Comparison of ENCODE assay signal across 1 cellular context in genomic region chr6:157982580-157983438, GRCh38.
TF ChIP-seq lines count a peak whose summit lies in the region.

No MANE protein-coding gene starts in this region.

TF ChIP-seq in HepG2, 621 proteins besides CTCF, POLR2A, EP300 and RAD21 (continued from another document and continues in another):
- TF ChIP-seq RERE (CRISPR knock-in tag; IDR thresholded peaks at IDR 0.05; ENCODE audit: low read depth) (0 out of 2 replicates have a peak, but pooled peaks have one; percentile 23), POGK (CRISPR knock-in tag; conservative IDR thresholded peaks at IDR 0.05) (0 out of 2 replicates have a peak, but pooled peaks have one; percentile 53), TEAD3 (CRISPR knock-in tag; optimal IDR thresholded peaks at IDR 0.05; ENCODE audit: borderline replicate concordance) (peak; percentile 73), CEBPG (CRISPR knock-in tag; IDR thresholded peaks at IDR 0.05) (peak; percentile 11; the same call in 1 of the 2 replicates), ATM (IDR thresholded peaks at IDR 0.05; ENCODE audit: borderline replicate concordance) (no peak), SAP130 (CRISPR knock-in tag; IDR thresholded peaks at IDR 0.05; ENCODE audit: low read depth) (peak; percentile 93), SNAI1 (CRISPR knock-in tag; IDR thresholded peaks at IDR 0.05; ENCODE audit: borderline replicate concordance) (no peak), ZFP36L2 (CRISPR knock-in tag; IDR thresholded peaks at IDR 0.05) (peak; percentile 24; the same call in 1 of the 2 replicates), ZNF331 (CRISPR knock-in tag; IDR thresholded peaks at IDR 0.05) (peak; percentile 64), ZNF224 (CRISPR knock-in tag; IDR thresholded peaks at IDR 0.05) (0 out of 2 replicates have a peak, but pooled peaks have one; percentile 6), SRY (CRISPR knock-in tag; IDR thresholded peaks at IDR 0.05) (no peak; the same call in 1 of the 2 replicates), ATRX (CRISPR knock-in tag; IDR thresholded peaks at IDR 0.05; ENCODE audit: borderline replicate concordance) (no peak), SP1 (IDR thresholded peaks at IDR 0.05) (no peak), SP1 (CRISPR knock-in tag; IDR thresholded peaks at IDR 0.05) (0 out of 2 replicates have a peak, but pooled peaks have one; percentile 36), CEBPB (IDR thresholded peaks at IDR 0.05; ENCODE audit: borderline replicate concordance, low read depth, low read length) (no peak), KLF11 (CRISPR knock-in tag; IDR thresholded peaks at IDR 0.05) (no peak), NKX3-1 (CRISPR knock-in tag; IDR thresholded peaks at IDR 0.05) (0 out of 2 replicates have a peak, but pooled peaks have one; percentile 27), ERF (CRISPR knock-in tag; IDR thresholded peaks at IDR 0.05) (peak; percentile 33; the same call in 1 of the 2 replicates), ZKSCAN8 (CRISPR knock-in tag; IDR thresholded peaks at IDR 0.05; ENCODE audit: borderline replicate concordance) (no peak; the same call in 1 of the 2 replicates), MXD4 (CRISPR knock-in tag; IDR thresholded peaks at IDR 0.05) (peak; percentile 61), ZNF33A (CRISPR knock-in tag; IDR thresholded peaks at IDR 0.05; ENCODE audit: borderline replicate concordance) (no peak; the same call in 1 of the 2 replicates), ADNP (CRISPR knock-in tag; IDR thresholded peaks at IDR 0.05) (peak; percentile 99), MAFG (CRISPR knock-in tag; IDR thresholded peaks at IDR 0.05) (no peak), MTF2 (CRISPR knock-in tag; IDR thresholded peaks at IDR 0.05; ENCODE audit: borderline replicate concordance) (no peak), SALL2 (CRISPR knock-in tag; IDR thresholded peaks at IDR 0.05) (no peak), ZNF781 (CRISPR knock-in tag; IDR thresholded peaks at IDR 0.05; ENCODE audit: borderline replicate concordance, not compliant biosample characterization) (peak; percentile 83), RARA (CRISPR knock-in tag; IDR thresholded peaks at IDR 0.05) (peak; percentile 71), SNAPC4 (CRISPR knock-in tag; IDR thresholded peaks at IDR 0.05) (no peak), HMGXB3 (CRISPR knock-in tag; IDR thresholded peaks at IDR 0.05; ENCODE audit: borderline replicate concordance) (peak; percentile 54; the same call in 1 of the 2 replicates), ZBTB8A (CRISPR knock-in tag; IDR thresholded peaks at IDR 0.05; ENCODE audit: borderline replicate concordance, low read depth) (no peak), REPIN1 (CRISPR knock-in tag; IDR thresholded peaks at IDR 0.05; ENCODE audit: borderline replicate concordance, low read depth) (no peak), ASH2L (IDR thresholded peaks at IDR 0.05; ENCODE audit: insufficient read length, low read depth, low read length) (peak; percentile 34), ZBTB38 (CRISPR knock-in tag; IDR thresholded peaks at IDR 0.05) (peak; percentile 42; the same call in 1 of the 2 replicates), ZNF432 (CRISPR knock-in tag; IDR thresholded peaks at IDR 0.05; ENCODE audit: borderline replicate concordance) (no peak), DMAP1 (CRISPR knock-in tag; IDR thresholded peaks at IDR 0.05) (no peak)
- TF ChIP-seq, protein P1, sequence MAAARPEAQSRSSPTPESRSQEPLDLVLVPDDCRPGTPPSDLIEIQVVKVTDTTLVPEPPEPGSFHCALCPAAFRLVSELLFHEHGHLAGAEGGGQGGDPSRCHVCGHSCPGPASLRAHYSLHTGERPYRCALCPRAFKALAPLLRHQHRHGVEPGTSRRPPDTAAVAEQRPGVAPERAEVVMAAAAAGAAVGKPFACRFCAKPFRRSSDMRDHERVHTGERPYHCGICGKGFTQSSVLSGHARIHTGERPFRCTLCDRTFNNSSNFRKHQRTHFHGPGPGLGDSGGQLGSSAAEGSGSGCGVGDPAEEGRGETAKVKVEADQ (CRISPR knock-in tag; IDR thresholded peaks at IDR 0.05; ENCODE audit: borderline replicate concordance): no peak
- TF ChIP-seq, protein P2, sequence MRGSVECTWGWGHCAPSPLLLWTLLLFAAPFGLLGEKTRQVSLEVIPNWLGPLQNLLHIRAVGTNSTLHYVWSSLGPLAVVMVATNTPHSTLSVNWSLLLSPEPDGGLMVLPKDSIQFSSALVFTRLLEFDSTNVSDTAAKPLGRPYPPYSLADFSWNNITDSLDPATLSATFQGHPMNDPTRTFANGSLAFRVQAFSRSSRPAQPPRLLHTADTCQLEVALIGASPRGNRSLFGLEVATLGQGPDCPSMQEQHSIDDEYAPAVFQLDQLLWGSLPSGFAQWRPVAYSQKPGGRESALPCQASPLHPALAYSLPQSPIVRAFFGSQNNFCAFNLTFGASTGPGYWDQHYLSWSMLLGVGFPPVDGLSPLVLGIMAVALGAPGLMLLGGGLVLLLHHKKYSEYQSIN (CRISPR knock-in tag; IDR thresholded peaks at IDR 0.05; ENCODE audit: borderline replicate concordance): no peak
- TF ChIP-seq, protein P3, sequence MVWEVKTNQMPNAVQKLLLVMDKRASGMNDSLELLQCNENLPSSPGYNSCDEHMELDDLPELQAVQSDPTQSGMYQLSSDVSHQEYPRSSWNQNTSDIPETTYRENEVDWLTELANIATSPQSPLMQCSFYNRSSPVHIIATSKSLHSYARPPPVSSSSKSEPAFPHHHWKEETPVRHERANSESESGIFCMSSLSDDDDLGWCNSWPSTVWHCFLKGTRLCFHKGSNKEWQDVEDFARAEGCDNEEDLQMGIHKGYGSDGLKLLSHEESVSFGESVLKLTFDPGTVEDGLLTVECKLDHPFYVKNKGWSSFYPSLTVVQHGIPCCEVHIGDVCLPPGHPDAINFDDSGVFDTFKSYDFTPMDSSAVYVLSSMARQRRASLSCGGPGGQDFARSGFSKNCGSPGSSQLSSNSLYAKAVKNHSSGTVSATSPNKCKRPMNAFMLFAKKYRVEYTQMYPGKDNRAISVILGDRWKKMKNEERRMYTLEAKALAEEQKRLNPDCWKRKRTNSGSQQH (CRISPR knock-in tag; IDR thresholded peaks at IDR 0.05; ENCODE audit: low read depth): peak; percentile 29; the same call in 1 of the 2 replicates
- TF ChIP-seq, protein P4, sequence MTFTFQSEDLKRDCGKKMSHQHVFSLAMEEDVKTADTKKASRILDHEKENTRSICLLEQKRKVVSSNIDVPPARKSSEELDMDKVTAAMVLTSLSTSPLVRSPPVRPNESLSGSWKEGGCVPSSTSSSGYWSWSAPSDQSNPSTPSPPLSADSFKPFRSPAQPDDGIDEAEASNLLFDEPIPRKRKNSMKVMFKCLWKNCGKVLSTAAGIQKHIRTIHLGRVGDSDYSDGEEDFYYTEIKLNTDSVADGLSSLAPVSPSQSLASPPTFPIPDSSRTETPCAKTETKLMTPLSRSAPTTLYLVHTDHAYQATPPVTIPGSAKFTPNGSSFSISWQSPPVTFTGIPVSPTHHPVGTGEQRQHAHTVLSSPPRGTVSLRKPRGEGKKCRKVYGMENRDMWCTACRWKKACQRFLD (CRISPR knock-in tag; IDR thresholded peaks at IDR 0.05; ENCODE audit: borderline replicate concordance): no peak
